Comparison of ENCODE assay signal across 8 cellular contexts in the genomic region with DNA sequence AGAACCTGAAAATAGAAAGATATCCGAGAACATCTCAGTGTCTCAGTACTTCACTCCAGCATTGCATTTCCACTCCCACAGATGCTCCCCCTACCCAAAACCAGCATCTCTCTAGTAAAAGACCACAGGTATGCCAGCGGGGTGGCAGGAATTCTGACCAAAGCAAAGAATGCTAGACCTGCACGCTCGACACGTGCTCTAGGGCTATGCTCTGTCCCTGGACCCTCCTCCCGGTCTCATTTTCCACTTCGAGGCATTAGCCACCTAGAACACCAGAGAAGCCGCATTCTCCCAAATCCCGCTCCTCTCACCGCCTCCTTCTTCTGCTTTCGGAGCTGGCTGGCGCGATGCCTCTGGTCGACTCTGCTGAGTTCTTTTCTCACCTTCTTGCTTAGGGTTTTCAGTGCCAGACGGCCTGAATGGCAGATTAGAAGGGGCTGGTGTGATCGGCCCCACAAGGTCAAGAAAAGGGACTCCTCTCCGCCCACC. TPM values are rescaled to one million over a fixed set of nuclear protein-coding genes. Genes with fewer than 3 reads are reported as not detected.
DNase-seq lines count a peak whose midpoint lies in the region; ATAC-seq and TF ChIP-seq lines count a peak whose summit lies in the region.

No MANE protein-coding gene starts in this region.

- peaks cover 7% of the 10 kb centered on the region for H3K4me1 ChIP-seq in mucosa of descending colon (ENCODE audit: low read depth)

- ATAC-seq in mucosa of descending colon, result no peak
- no peak for ATAC-seq in HG02885 (IDR thresholded peaks at IDR 0.05; ENCODE audit: poor library complexity, unreplicated experiment)

- TF ChIP-seq CTCF in coronary artery (IDR thresholded peaks at IDR 0.05), result no peak
- no peak for TF ChIP-seq CTCF in mucosa of descending colon (IDR thresholded peaks at IDR 0.05)

- H3K27ac ChIP-seq in KOPT-K1 (ENCODE audit: low read depth, low read length, poor library complexity, severe bottlenecking), result peak overlapping the region; percentile 80
- H3K27ac ChIP-seq in coronary artery, result peak overlapping the region; percentile 58 to 87

- H3K36me3 ChIP-seq in KOPT-K1 (ENCODE audit: insufficient read depth, low read length), result peaks cover 49% of the 10 kb centered on the region
- peaks cover 4% of the 10 kb centered on the region for H3K36me3 ChIP-seq in mucosa of descending colon (ENCODE audit: low read depth)

- intact Hi-C loops in mucosa of descending colon (cut with DNase I, micrococcal nuclease), result no loop called here

- DNase-seq in COLO668 (lab: John Stamatoyannopoulos, UW; ENCODE audit: unreplicated experiment) (peak; percentile 11), coronary artery (ENCODE audit: low spot score) (no peak), mucosa of descending colon (peak in 2 of 3 donors; percentile 28 to 36), NCI-H2227 (lab: John Stamatoyannopoulos, UW; ENCODE audit: unreplicated experiment) (no peak), GF-D8 (lab: John Stamatoyannopoulos, UW) (no peak), NCI-H2171 treated with DMSO at 0.1 percent for 48 hours (lab: John Stamatoyannopoulos, UW) (no peak)

- H3K4me3 ChIP-seq in coronary artery (peak overlapping the region; percentile 96), mucosa of descending colon (peak overlapping the region; percentile 78)

- H3K9me3 ChIP-seq in KOPT-K1 (ENCODE audit: insufficient read depth, low read length, poor library complexity, severe bottlenecking) (no peaks in the 10 kb centered on the region), mucosa of descending colon (no peaks in the 10 kb centered on the region)

RNA-seq across cellular contexts. Expression of gene TSR1, which starts 0.5 kb away (rescaled TPM):
- total RNA-seq in mucosa of descending colon, result 10 to 100 TPM; 13.6 to 23.4 (median 15.4) TPM

RNA-seq across cellular contexts. Expression of gene SGSM2, which starts 1.5 kb away (rescaled TPM):
- 10 to 100 TPM; 29.1 to 57.9 (median 30.2) TPM for total RNA-seq in mucosa of descending colon

RNA-seq across cellular contexts. Expression of gene SRR, which starts 32.0 kb away (rescaled TPM):
- 10 to 100 TPM in 1 of 3 donors, 1 to 10 TPM in 2; 9.7 to 16.2 (median 9.8) TPM for total RNA-seq in mucosa of descending colon

RNA-seq across cellular contexts. Expression of gene SMG6, which starts 32.2 kb away (rescaled TPM):
- total RNA-seq in mucosa of descending colon, result 10 to 100 TPM; 25.9 to 41.6 (median 38.8) TPM

Comparison
In these comparisons a context has a peak if more than half of its experiments do, and no peak if none do; other contexts are left out.
1. DNase-seq: peak in COLO668 (single experiment) and mucosa of descending colon (2 of 3); none in coronary artery (single experiment), NCI-H2227 (single experiment), GF-D8 (single experiment) and NCI-H2171 treated with DMSO at 0.1 percent for 48 hours (single experiment).